ENCODE assay signal across 1 cellular context in genomic region chrX:129606918-129607317, GRCh38.
TF ChIP-seq lines count a peak whose summit lies in the region.

No MANE protein-coding gene starts in this region.

TF ChIP-seq in GM23338, 12 proteins besides CTCF, POLR2A, EP300 and RAD21 (continued from another document):
- no peak for TF ChIP-seq REST (IDR thresholded peaks at IDR 0.05; ENCODE audit: unreplicated experiment)
- TF ChIP-seq ETS1 (IDR thresholded peaks at IDR 0.05), result no peak
- TF ChIP-seq STAT1 (IDR thresholded peaks at IDR 0.05; ENCODE audit: unreplicated experiment), result no peak
- TF ChIP-seq ZNF331 (CRISPR knock-in tag; IDR thresholded peaks at IDR 0.05; ENCODE audit: low read depth), result no peak
- no peak for TF ChIP-seq JUNB (IDR thresholded peaks at IDR 0.05; ENCODE audit: unreplicated experiment)
- no peak for TF ChIP-seq CREB1 (CRISPR knock-in tag; IDR thresholded peaks at IDR 0.05; ENCODE audit: low read depth)
TF ChIP-seq in GM23338: peak in this region for 0.
